Comparison of ENCODE assay signal across 13 cellular contexts in the genomic region with DNA sequence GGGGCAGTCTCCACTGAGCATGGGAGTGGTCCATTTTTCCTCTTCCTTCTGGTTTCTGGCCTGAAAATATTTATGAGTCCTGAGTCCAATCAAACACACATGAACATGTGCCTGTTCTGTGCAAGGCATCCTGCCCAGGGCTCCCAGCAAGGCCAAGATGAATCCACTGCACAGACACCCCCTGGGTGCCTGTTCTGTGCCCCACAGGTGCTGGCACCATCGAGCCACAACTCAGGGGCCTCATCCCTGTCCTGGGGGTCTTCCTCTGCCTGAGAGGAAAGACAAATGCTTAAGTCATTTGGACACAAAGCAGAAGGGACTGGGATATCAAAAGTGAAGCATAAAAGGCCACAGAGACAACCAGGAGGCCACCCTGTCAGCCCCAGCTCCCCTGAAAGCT.
DNase-seq lines count a peak whose midpoint lies in the region; ATAC-seq and TF ChIP-seq lines count a peak whose summit lies in the region.
"Had no signal": no experiment of that assay in that cellular context is flagged by ENCODE, and none has a peak within 500 bp of the region (broad histone marks: within the 10 kb centered on the region; RNA-seq: fewer than 3 reads in every experiment).

No MANE protein-coding gene starts in this region.

- H3K9me3 ChIP-seq in left ventricle myocardium inferior (replicated peaks) (peaks cover 20% of the 10 kb centered on the region), neuronal stem cell (replicated peaks in 1 of 2; ENCODE audit: control insufficient read depth in 2 of 2, insufficient read depth in 1 of 2, low read depth in 1 of 2, low read length in 2 of 2) (peaks cover 4 to 6% of the 10 kb centered on the region in 2 donors)
- H3K9me3 ChIP-seq in naive thymus-derived CD4-positive, alpha-beta T cell (ENCODE audit: control insufficient read depth in 2 of 3, low read length in 3 of 3): no peaks in the 10 kb centered on the region
- H3K9me3 ChIP-seq: MG63 had no signal

- no peak overlapping the region for H3K4me3 Mint-ChIP-seq in naive thymus-derived CD4-positive, alpha-beta T cell

- H2BK120ac ChIP-seq in neuronal stem cell (ENCODE audit: low read depth, low read length): no peak overlapping the region

- H3K27me3 ChIP-seq in left ventricle myocardium inferior (ENCODE audit: low read depth) (peaks cover 19% of the 10 kb centered on the region), dorsolateral prefrontal cortex (no peaks in the 10 kb centered on the region), neuronal stem cell (ENCODE audit: control insufficient read depth in 3 of 3, insufficient read depth in 3 of 3, low read depth in 1 of 3, low read length in 3 of 3) (no peaks in the 10 kb centered on the region)
- H3K27me3 ChIP-seq in naive thymus-derived CD4-positive, alpha-beta T cell (ENCODE audit: control insufficient read depth in 2 of 2, insufficient read depth in 2 of 2, low read length in 2 of 2): no peaks in the 10 kb centered on the region
- H3K27me3 ChIP-seq: MG63 had no signal

- no peaks in the 10 kb centered on the region for H3K36me3 ChIP-seq in left ventricle myocardium inferior
- no peaks in the 10 kb centered on the region for H3K36me3 ChIP-seq in neuronal stem cell (replicated peaks in 1 of 2; ENCODE audit: control insufficient read depth in 2 of 2, insufficient read depth in 2 of 2, low read length in 2 of 2)
- H3K36me3 ChIP-seq in naive thymus-derived CD4-positive, alpha-beta T cell (ENCODE audit: control insufficient read depth in 2 of 3, insufficient read depth in 3 of 3, low read length in 3 of 3): no peaks in the 10 kb centered on the region
- H3K36me3 ChIP-seq: MG63 had no signal

- no peaks in the 10 kb centered on the region for H3K36me3 Mint-ChIP-seq in naive thymus-derived CD4-positive, alpha-beta T cell

- in situ Hi-C loops in GM13976 (cut with MboI; ENCODE audit: low sequenced_read_pairs, unreplicated experiment): no loop called here

- H3K79me1 ChIP-seq in neuronal stem cell (ENCODE audit: low read depth, low read length): no peaks in the 10 kb centered on the region

- peak overlapping the region; percentile 54 for H2AFZ ChIP-seq in neuronal stem cell (ENCODE audit: low read length)

- no CpG with 5 or more reads among the region's 1 CpG for WGBS in neuronal stem cell (ENCODE audit: extremely low coverage in 2 of 2, insufficient read length in 2 of 2, insufficient replicate concordance in 1 of 2), 2 donors

- no peak overlapping the region for H3K27ac ChIP-seq in left ventricle myocardium inferior (replicated peaks)
- H3K27ac ChIP-seq in dorsolateral prefrontal cortex: peak overlapping the region in 36 of 59 donors; percentile 23 to 82 (median 57)
- no peak overlapping the region for H3K27ac ChIP-seq in neuronal stem cell (replicated peaks; ENCODE audit: low read length)
- no peak overlapping the region for H3K27ac ChIP-seq in naive thymus-derived CD4-positive, alpha-beta T cell (ENCODE audit: low read depth, low read length)
- H3K27ac ChIP-seq: C4-2B had no signal

- no peak for ATAC-seq in Right ventricle myocardium inferior
- ATAC-seq in naive thymus-derived CD4-positive, alpha-beta T cell: no peak

- no peak for TF ChIP-seq CTCF in left ventricle myocardium inferior (IDR thresholded peaks at IDR 0.05; ENCODE audit: borderline replicate concordance)
- no peak for TF ChIP-seq CTCF in dorsolateral prefrontal cortex (IDR thresholded peaks at IDR 0.05 in 54 of 56, conservative IDR thresholded peaks at IDR 0.05 in 2 of 56; ENCODE audit: low read depth in 1 of 56, partially characterized antibody in 56 of 56)
- TF ChIP-seq CTCF in GM13976 (IDR thresholded peaks at IDR 0.05; ENCODE audit: borderline replicate concordance, control extremely low read depth, extremely low read depth, insufficient read depth, missing control alignments): no peak

- no peak overlapping the region for H4K8ac ChIP-seq in neuronal stem cell (ENCODE audit: low read depth, low read length)

- H3K4me1 ChIP-seq in left ventricle myocardium inferior (no peaks in the 10 kb centered on the region), neuronal stem cell (ENCODE audit: control insufficient read depth in 2 of 2, insufficient read depth in 1 of 2, low read depth in 1 of 2, low read length in 2 of 2) (peaks cover 10 to 12% of the 10 kb centered on the region in 2 donors)
- H3K4me1 ChIP-seq in naive thymus-derived CD4-positive, alpha-beta T cell (ENCODE audit: control insufficient read depth in 2 of 2, insufficient read depth in 2 of 2, low read length in 2 of 2): no peaks in the 10 kb centered on the region

- no peaks in the 10 kb centered on the region for H3K4me1 Mint-ChIP-seq in naive thymus-derived CD4-positive, alpha-beta T cell

- no peak overlapping the region for H2BK5ac ChIP-seq in neuronal stem cell (ENCODE audit: low read length)

- DNase-seq in Right ventricle myocardium inferior (ENCODE audit: missing footprints) (peak; percentile 16), left ventricle myocardium inferior (no peak), dorsolateral prefrontal cortex (no peak), neuronal stem cell (ENCODE audit: low spot score) (no peak), GM13976 (ENCODE audit: low spot score) (no peak), cerebellar cortex (ENCODE audit: low spot score) (no peak)
- no peak for DNase-seq in naive thymus-derived CD4-positive, alpha-beta T cell
- DNase-seq: MG63, NCI-H1092 treated with DMSO at 0.1 percent for 48 hours, NCI-H2081 treated with DMSO at 0.1 percent for 48 hours, NCI-H524, Right ventricle myocardium superior had no signal

- H2AK5ac ChIP-seq in neuronal stem cell (ENCODE audit: low read depth, low read length): no peak overlapping the region

- H3K4ac ChIP-seq in neuronal stem cell (ENCODE audit: low read length): no peak overlapping the region

- peaks cover 0 to 2% (median 0%) of the 10 kb centered on the region in 5 donors for H3K27me3 Mint-ChIP-seq in naive thymus-derived CD4-positive, alpha-beta T cell

- peak overlapping the region; percentile 72 for H3K14ac ChIP-seq in neuronal stem cell (ENCODE audit: low read length)

- H3K23ac ChIP-seq in neuronal stem cell (ENCODE audit: low read depth, low read length, poor library complexity): no peak overlapping the region

- no peak overlapping the region for H3K27ac Mint-ChIP-seq in naive thymus-derived CD4-positive, alpha-beta T cell

- peaks cover 0 to 9% (median 6%) of the 10 kb centered on the region in 11 donors for H3K9me3 Mint-ChIP-seq in naive thymus-derived CD4-positive, alpha-beta T cell

- H3K9ac ChIP-seq in neuronal stem cell (ENCODE audit: low read depth, low read length, poor library complexity): no peak overlapping the region

- H2BK15ac ChIP-seq in neuronal stem cell (ENCODE audit: low read length): no peak overlapping the region

- H3K4me3 ChIP-seq in left ventricle myocardium inferior (no peak overlapping the region), dorsolateral prefrontal cortex (no peak overlapping the region), neuronal stem cell (ENCODE audit: low read length in 2 of 2) (no peak overlapping the region)
- no peak overlapping the region for H3K4me3 ChIP-seq in naive thymus-derived CD4-positive, alpha-beta T cell (ENCODE audit: low read length)
- H3K4me3 ChIP-seq: MG63 had no signal

- H2BK12ac ChIP-seq in neuronal stem cell (ENCODE audit: low read length): peak overlapping the region; percentile 30

- intact Hi-C loops in Right ventricle myocardium inferior (cut with DNase I): no loop called here
- intact Hi-C loops in left ventricle myocardium inferior (cut with micrococcal nuclease): no loop called here
- intact Hi-C loops in dorsolateral prefrontal cortex (cut with DNase I): no loop called here
- intact Hi-C loops in naive thymus-derived CD4-positive, alpha-beta T cell (cut with micrococcal nuclease): no loop called here

- no peak overlapping the region for H4K91ac ChIP-seq in neuronal stem cell (ENCODE audit: low read depth, low read length, poor library complexity)

- H3K4me2 ChIP-seq in neuronal stem cell (ENCODE audit: insufficient read depth, low read length, poor library complexity, severe bottlenecking): no peak overlapping the region

- peak overlapping the region; percentile 52 for H3K18ac ChIP-seq in neuronal stem cell (ENCODE audit: low read length)

- POLR2A ChIA-PET in naive thymus-derived CD4-positive, alpha-beta T cell (lab: Charles Lee): no interaction called here

- CTCF ChIA-PET in naive thymus-derived CD4-positive, alpha-beta T cell (lab: Charles Lee): no interaction called here

Comparison
In these comparisons a context has a peak if more than half of its experiments do, and no peak if none do; other contexts are left out.
1. H3K27ac ChIP-seq: peak in dorsolateral prefrontal cortex (36 of 59); none in left ventricle myocardium inferior (single experiment), neuronal stem cell (single experiment) and naive thymus-derived CD4-positive, alpha-beta T cell (single experiment).